Comparison of ENCODE assay signal across 14 cellular contexts in genomic region chr6:21559238-21559637, GRCh38. TPM values are rescaled to one million over a fixed set of nuclear protein-coding genes. Genes with fewer than 3 reads are reported as not detected.
A peak's percentile ranks its signal among the peaks of the same experiment; 100 is the strongest.
DNase-seq lines count a peak whose midpoint lies in the region; ATAC-seq and TF ChIP-seq lines count a peak whose summit lies in the region.
"Had no signal": no experiment of that assay in that cellular context is flagged by ENCODE, and none has a peak within 500 bp of the region (broad histone marks: within the 10 kb centered on the region; RNA-seq: fewer than 3 reads in every experiment).

No MANE protein-coding gene starts in this region.

- CTCF ChIA-PET in RWPE1 (lab: Yijun Ruan, JAX), result no interaction called here
- CTCF ChIA-PET in HEK293T (lab: Yijun Ruan, JAX), result interaction anchor here (0.6 kb wide), 1 partner anchor 1169 kb away, joined by 3 read pairs; no protein-coding TSS in a partner anchor

- no peaks in the 10 kb centered on the region for H3K27me3 ChIP-seq in neural cell (ENCODE audit: insufficient read depth, low read depth, low read length)
- H3K27me3 ChIP-seq: BLaER1 had no signal

- no peaks in the 10 kb centered on the region for H3K36me3 ChIP-seq in neural cell (ENCODE audit: insufficient read depth, low read length)
- H3K36me3 ChIP-seq: BLaER1 had no signal

- H3K27ac ChIP-seq in neural cell (ENCODE audit: low read length), result peak overlapping the region; percentile 53
- H3K27ac ChIP-seq in RWPE1, result no peak overlapping the region
- H3K27ac ChIP-seq: BLaER1, SK-N-MC had no signal

- no peak overlapping the region for H3K4me2 ChIP-seq in neural cell (ENCODE audit: low read length)
- H3K4me2 ChIP-seq: BLaER1 had no signal

- no peak for TF ChIP-seq CTCF in neural cell (IDR thresholded peaks at IDR 0.05; ENCODE audit: poor library complexity, severe bottlenecking)
- TF ChIP-seq CTCF in RWPE1 (conservative IDR thresholded peaks at IDR 0.05; ENCODE audit: low read depth), result no peak

- no peaks in the 10 kb centered on the region for H3F3A ChIP-seq in neural cell (ENCODE audit: insufficient read depth, low read length, poor library complexity, severe bottlenecking)

- ATAC-seq in HG03432 (IDR thresholded peaks at IDR 0.05; ENCODE audit: unreplicated experiment) (no peak), HG02973 (IDR thresholded peaks at IDR 0.05; ENCODE audit: unreplicated experiment) (no peak)
- ATAC-seq: K562 had no signal

- peak; percentile 82 for TF ChIP-seq EP300 in neural cell (conservative IDR thresholded peaks at IDR 0.05; ENCODE audit: poor library complexity, severe bottlenecking)

- no peaks in the 10 kb centered on the region for H3K9me3 ChIP-seq in neural cell (ENCODE audit: low read length)
- H3K9me3 ChIP-seq: BLaER1 had no signal

- peak; percentile 90 for DNase-seq in NCI-H1105 treated with DMSO at 0.1 percent for 48 hours (lab: John Stamatoyannopoulos, UW)
- DNase-seq in NCI-H2029 treated with DMSO at 0.1 percent for 48 hours (lab: John Stamatoyannopoulos, UW), result peak; percentile 63
- peak; percentile 97 for DNase-seq in NCI-H748 treated with DMSO at 0.1 percent for 48 hours (lab: John Stamatoyannopoulos, UW)
- DNase-seq in RWPE1 (ENCODE audit: low spot score), result no peak
- no peak for DNase-seq in HEK293T (ENCODE audit: extremely low spot score)
- DNase-seq: NCI-H2107; NK-92 treated with Interleukin-12 subunit alpha and Interleukin-12 subunit beta, amount 100 ng/mL, for 24 hours; T-helper 1 cell had no signal

- H3K4me3 ChIP-seq in neural cell (ENCODE audit: low read length), result peak overlapping the region; percentile 13
- H3K4me3 ChIP-seq: BLaER1, K562, SK-N-MC had no signal

- H2AFZ ChIP-seq in neural cell (ENCODE audit: low read depth, low read length), result no peak overlapping the region

- POLR2A ChIA-PET in RWPE1 (lab: Yijun Ruan, JAX; ENCODE audit: low non-redundant PET), result no interaction called here
- POLR2A ChIA-PET in HEK293T (lab: Yijun Ruan, JAX), result no interaction called here

- no peak for TF ChIP-seq RAD21 in neural cell (conservative IDR thresholded peaks at IDR 0.05)

- H3K9me2 ChIP-seq in neural cell (ENCODE audit: insufficient read depth, low read length), result no peaks in the 10 kb centered on the region

- H4K20me1 ChIP-seq in neural cell (ENCODE audit: insufficient read depth), result no peaks in the 10 kb centered on the region
- H4K20me1 ChIP-seq: BLaER1 had no signal

- no peaks in the 10 kb centered on the region for H3K79me2 ChIP-seq in neural cell (replicated peaks; ENCODE audit: insufficient read depth, low read length)

- no peak overlapping the region for H3K9ac ChIP-seq in neural cell (ENCODE audit: low read length)
- H3K9ac ChIP-seq: BLaER1 had no signal

TF ChIP-seq in neural cell, 6 proteins besides CTCF, POLR2A, EP300 and RAD21:
- peak; percentile 60 for TF ChIP-seq POLR2AphosphoS5 (IDR thresholded peaks at IDR 0.05)
- TF ChIP-seq TAF1 (IDR thresholded peaks at IDR 0.05; ENCODE audit: low read depth), result no peak
- TF ChIP-seq SMC3 (conservative IDR thresholded peaks at IDR 0.05; ENCODE audit: poor library complexity), result no peak

TF ChIP-seq in HEK293T, 16 proteins besides CTCF, POLR2A, EP300 and RAD21:
- TF ChIP-seq SUZ12 (IDR thresholded peaks at IDR 0.05) (no peak), L3MBTL2 (conservative IDR thresholded peaks at IDR 0.05) (no peak), FOXA1 (IDR thresholded peaks at IDR 0.05) (no peak), HDGF (IDR thresholded peaks at IDR 0.05; ENCODE audit: borderline replicate concordance) (no peak), CTBP1 (IDR thresholded peaks at IDR 0.05; ENCODE audit: borderline replicate concordance) (no peak), FOXK2 (IDR thresholded peaks at IDR 0.05) (no peak), NFRKB (IDR thresholded peaks at IDR 0.05) (no peak), TARDBP (IDR thresholded peaks at IDR 0.05) (no peak), FOXM1 (IDR thresholded peaks at IDR 0.05; ENCODE audit: borderline replicate concordance) (no peak), ZNF384 (IDR thresholded peaks at IDR 0.05) (no peak), ELF4 (IDR thresholded peaks at IDR 0.05) (no peak), ARNT (IDR thresholded peaks at IDR 0.05) (no peak), SP1 (IDR thresholded peaks at IDR 0.05) (no peak), LEF1 (IDR thresholded peaks at IDR 0.05; ENCODE audit: borderline replicate concordance) (no peak), BHLHE40 (IDR thresholded peaks at IDR 0.05; ENCODE audit: borderline replicate concordance) (no peak)
- TF ChIP-seq, protein P1, sequence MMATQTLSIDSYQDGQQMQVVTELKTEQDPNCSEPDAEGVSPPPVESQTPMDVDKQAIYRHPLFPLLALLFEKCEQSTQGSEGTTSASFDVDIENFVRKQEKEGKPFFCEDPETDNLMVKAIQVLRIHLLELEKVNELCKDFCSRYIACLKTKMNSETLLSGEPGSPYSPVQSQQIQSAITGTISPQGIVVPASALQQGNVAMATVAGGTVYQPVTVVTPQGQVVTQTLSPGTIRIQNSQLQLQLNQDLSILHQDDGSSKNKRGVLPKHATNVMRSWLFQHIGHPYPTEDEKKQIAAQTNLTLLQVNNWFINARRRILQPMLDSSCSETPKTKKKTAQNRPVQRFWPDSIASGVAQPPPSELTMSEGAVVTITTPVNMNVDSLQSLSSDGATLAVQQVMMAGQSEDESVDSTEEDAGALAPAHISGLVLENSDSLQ (IDR thresholded peaks at IDR 0.05), result no peak

RNA-seq across cellular contexts. Expression of gene SOX4, which starts 34.3 kb away (rescaled TPM):
- 371 and 394 TPM in 2 replicates for polyA plus RNA-seq in neural cell
- 742 and 770 TPM in 2 replicates for polyA minus RNA-seq in neural cell

Comparison
In these comparisons a context has a peak if more than half of its experiments do, and no peak if none do; other contexts are left out.
1. DNase-seq: peak in NCI-H1105 treated with DMSO at 0.1 percent for 48 hours (single experiment), NCI-H2029 treated with DMSO at 0.1 percent for 48 hours (single experiment) and NCI-H748 treated with DMSO at 0.1 percent for 48 hours (single experiment); none in RWPE1 (single experiment) and HEK293T (single experiment).